In the genomic region with DNA sequence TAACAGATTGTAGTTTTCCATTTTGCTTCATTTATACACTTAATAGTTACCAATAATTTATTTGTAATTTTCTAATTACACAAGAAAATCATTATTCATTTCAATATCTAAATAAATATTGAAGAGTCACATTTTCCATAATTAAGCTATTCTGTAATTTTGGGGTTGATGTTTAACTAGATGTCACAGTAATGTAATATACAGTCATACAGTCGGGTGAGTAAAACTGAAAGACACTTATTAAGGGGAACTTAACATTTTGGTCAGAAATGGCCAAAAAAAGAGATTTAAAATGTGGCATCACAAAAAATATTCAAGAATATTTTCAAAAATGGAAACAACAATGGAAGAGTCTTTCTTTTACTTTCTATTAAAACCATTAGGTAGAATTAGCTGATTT, we compare ENCODE assay signal across 1 cellular context.
TF ChIP-seq lines count a peak whose summit lies in the region.

No MANE protein-coding gene starts in this region.

TF ChIP-seq in GM12878, 131 proteins besides CTCF, POLR2A, EP300 and RAD21 (continued from another document and continues in another):
- no peak for TF ChIP-seq EGR1 (IDR thresholded peaks at IDR 0.05; ENCODE audit: borderline replicate concordance in 1 of 2, low read depth in 2 of 2, low read length in 2 of 2)
- TF ChIP-seq SIN3A (IDR thresholded peaks at IDR 0.05; ENCODE audit: low read depth, low read length): no peak
- TF ChIP-seq, protein P1, sequence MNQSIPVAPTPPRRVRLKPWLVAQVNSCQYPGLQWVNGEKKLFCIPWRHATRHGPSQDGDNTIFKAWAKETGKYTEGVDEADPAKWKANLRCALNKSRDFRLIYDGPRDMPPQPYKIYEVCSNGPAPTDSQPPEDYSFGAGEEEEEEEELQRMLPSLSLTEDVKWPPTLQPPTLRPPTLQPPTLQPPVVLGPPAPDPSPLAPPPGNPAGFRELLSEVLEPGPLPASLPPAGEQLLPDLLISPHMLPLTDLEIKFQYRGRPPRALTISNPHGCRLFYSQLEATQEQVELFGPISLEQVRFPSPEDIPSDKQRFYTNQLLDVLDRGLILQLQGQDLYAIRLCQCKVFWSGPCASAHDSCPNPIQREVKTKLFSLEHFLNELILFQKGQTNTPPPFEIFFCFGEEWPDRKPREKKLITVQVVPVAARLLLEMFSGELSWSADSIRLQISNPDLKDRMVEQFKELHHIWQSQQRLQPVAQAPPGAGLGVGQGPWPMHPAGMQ (IDR thresholded peaks at IDR 0.05; ENCODE audit: borderline replicate concordance): no peak
- no peak for TF ChIP-seq EED (IDR thresholded peaks at IDR 0.05; ENCODE audit: low read depth)
- peak; percentile 72; the same call in 1 of the 2 replicates for TF ChIP-seq BACH1 (IDR thresholded peaks at IDR 0.05; ENCODE audit: borderline replicate concordance)
- no peak for TF ChIP-seq CBX3 (IDR thresholded peaks at IDR 0.05; ENCODE audit: borderline replicate concordance, low read depth)
- TF ChIP-seq, protein P2, sequence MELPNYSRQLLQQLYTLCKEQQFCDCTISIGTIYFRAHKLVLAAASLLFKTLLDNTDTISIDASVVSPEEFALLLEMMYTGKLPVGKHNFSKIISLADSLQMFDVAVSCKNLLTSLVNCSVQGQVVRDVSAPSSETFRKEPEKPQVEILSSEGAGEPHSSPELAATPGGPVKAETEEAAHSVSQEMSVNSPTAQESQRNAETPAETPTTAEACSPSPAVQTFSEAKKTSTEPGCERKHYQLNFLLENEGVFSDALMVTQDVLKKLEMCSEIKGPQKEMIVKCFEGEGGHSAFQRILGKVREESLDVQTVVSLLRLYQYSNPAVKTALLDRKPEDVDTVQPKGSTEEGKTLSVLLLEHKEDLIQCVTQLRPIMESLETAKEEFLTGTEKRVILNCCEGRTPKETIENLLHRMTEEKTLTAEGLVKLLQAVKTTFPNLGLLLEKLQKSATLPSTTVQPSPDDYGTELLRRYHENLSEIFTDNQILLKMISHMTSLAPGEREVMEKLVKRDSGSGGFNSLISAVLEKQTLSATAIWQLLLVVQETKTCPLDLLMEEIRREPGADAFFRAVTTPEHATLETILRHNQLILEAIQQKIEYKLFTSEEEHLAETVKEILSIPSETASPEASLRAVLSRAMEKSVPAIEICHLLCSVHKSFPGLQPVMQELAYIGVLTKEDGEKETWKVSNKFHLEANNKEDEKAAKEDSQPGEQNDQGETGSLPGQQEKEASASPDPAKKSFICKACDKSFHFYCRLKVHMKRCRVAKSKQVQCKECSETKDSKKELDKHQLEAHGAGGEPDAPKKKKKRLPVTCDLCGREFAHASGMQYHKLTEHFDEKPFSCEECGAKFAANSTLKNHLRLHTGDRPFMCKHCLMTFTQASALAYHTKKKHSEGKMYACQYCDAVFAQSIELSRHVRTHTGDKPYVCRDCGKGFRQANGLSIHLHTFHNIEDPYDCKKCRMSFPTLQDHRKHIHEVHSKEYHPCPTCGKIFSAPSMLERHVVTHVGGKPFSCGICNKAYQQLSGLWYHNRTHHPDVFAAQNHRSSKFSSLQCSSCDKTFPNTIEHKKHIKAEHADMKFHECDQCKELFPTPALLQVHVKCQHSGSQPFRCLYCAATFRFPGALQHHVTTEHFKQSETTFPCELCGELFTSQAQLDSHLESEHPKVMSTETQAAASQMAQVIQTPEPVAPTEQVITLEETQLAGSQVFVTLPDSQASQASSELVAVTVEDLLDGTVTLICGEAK (IDR thresholded peaks at IDR 0.05; ENCODE audit: borderline replicate concordance): no peak
- TF ChIP-seq MEF2A (IDR thresholded peaks at IDR 0.05; ENCODE audit: insufficient read depth, low read depth, low read length): no peak
- TF ChIP-seq, protein P3, sequence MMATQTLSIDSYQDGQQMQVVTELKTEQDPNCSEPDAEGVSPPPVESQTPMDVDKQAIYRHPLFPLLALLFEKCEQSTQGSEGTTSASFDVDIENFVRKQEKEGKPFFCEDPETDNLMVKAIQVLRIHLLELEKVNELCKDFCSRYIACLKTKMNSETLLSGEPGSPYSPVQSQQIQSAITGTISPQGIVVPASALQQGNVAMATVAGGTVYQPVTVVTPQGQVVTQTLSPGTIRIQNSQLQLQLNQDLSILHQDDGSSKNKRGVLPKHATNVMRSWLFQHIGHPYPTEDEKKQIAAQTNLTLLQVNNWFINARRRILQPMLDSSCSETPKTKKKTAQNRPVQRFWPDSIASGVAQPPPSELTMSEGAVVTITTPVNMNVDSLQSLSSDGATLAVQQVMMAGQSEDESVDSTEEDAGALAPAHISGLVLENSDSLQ (IDR thresholded peaks at IDR 0.05): no peak
- no peak for TF ChIP-seq FOS (IDR thresholded peaks at IDR 0.05; ENCODE audit: borderline replicate concordance, extremely low read depth, insufficient read length)
- no peak for TF ChIP-seq CHD4 (IDR thresholded peaks at IDR 0.05)
- TF ChIP-seq, protein P4, sequence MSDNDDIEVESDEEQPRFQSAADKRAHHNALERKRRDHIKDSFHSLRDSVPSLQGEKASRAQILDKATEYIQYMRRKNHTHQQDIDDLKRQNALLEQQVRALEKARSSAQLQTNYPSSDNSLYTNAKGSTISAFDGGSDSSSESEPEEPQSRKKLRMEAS (IDR thresholded peaks at IDR 0.05; ENCODE audit: low read depth, low read length): no peak
- no peak for TF ChIP-seq POLR2AphosphoS5 (IDR thresholded peaks at IDR 0.05; ENCODE audit: low read length)
- no peak for TF ChIP-seq GABPA (IDR thresholded peaks at IDR 0.05; ENCODE audit: low read depth)
- TF ChIP-seq, protein P5, sequence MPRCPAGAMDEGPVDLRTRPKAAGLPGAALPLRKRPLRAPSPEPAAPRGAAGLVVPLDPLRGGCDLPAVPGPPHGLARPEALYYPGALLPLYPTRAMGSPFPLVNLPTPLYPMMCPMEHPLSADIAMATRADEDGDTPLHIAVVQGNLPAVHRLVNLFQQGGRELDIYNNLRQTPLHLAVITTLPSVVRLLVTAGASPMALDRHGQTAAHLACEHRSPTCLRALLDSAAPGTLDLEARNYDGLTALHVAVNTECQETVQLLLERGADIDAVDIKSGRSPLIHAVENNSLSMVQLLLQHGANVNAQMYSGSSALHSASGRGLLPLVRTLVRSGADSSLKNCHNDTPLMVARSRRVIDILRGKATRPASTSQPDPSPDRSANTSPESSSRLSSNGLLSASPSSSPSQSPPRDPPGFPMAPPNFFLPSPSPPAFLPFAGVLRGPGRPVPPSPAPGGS (IDR thresholded peaks at IDR 0.05; ENCODE audit: borderline replicate concordance, insufficient read depth, low read depth, low read length, poor library complexity, severe bottlenecking): no peak
- TF ChIP-seq, protein P6, sequence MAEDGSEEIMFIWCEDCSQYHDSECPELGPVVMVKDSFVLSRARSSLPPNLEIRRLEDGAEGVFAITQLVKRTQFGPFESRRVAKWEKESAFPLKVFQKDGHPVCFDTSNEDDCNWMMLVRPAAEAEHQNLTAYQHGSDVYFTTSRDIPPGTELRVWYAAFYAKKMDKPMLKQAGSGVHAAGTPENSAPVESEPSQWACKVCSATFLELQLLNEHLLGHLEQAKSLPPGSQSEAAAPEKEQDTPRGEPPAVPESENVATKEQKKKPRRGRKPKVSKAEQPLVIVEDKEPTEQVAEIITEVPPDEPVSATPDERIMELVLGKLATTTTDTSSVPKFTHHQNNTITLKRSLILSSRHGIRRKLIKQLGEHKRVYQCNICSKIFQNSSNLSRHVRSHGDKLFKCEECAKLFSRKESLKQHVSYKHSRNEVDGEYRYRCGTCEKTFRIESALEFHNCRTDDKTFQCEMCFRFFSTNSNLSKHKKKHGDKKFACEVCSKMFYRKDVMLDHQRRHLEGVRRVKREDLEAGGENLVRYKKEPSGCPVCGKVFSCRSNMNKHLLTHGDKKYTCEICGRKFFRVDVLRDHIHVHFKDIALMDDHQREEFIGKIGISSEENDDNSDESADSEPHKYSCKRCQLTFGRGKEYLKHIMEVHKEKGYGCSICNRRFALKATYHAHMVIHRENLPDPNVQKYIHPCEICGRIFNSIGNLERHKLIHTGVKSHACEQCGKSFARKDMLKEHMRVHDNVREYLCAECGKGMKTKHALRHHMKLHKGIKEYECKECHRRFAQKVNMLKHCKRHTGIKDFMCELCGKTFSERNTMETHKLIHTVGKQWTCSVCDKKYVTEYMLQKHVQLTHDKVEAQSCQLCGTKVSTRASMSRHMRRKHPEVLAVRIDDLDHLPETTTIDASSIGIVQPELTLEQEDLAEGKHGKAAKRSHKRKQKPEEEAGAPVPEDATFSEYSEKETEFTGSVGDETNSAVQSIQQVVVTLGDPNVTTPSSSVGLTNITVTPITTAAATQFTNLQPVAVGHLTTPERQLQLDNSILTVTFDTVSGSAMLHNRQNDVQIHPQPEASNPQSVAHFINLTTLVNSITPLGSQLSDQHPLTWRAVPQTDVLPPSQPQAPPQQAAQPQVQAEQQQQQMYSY (CRISPR knock-in tag; IDR thresholded peaks at IDR 0.05): no peak
- peak; percentile 97 for TF ChIP-seq MTA2 (IDR thresholded peaks at IDR 0.05; ENCODE audit: low read depth)
- peak; percentile 83 for TF ChIP-seq MEF2B (IDR thresholded peaks at IDR 0.05; ENCODE audit: partially characterized antibody, poor library complexity, severe bottlenecking)
- TF ChIP-seq MYC (IDR thresholded peaks at IDR 0.05; ENCODE audit: insufficient read depth, insufficient read length, insufficient replicate concordance, low read length, severe bottlenecking): no peak
- peak; percentile 85 for TF ChIP-seq DPF2 (IDR thresholded peaks at IDR 0.05)
- no peak for TF ChIP-seq RFX5 (IDR thresholded peaks at IDR 0.05; ENCODE audit: low read depth, low read length)
- TF ChIP-seq PAX5 (IDR thresholded peaks at IDR 0.05; ENCODE audit: borderline replicate concordance, low read depth, low read length): no peak
- TF ChIP-seq, protein P7, sequence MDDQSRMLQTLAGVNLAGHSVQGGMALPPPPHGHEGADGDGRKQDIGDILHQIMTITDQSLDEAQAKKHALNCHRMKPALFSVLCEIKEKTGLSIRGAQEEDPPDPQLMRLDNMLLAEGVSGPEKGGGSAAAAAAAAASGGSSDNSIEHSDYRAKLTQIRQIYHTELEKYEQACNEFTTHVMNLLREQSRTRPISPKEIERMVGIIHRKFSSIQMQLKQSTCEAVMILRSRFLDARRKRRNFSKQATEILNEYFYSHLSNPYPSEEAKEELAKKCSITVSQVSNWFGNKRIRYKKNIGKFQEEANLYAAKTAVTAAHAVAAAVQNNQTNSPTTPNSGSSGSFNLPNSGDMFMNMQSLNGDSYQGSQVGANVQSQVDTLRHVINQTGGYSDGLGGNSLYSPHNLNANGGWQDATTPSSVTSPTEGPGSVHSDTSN (IDR thresholded peaks at IDR 0.05; ENCODE audit: insufficient replicate concordance, low read depth, low read length): no peak
- no peak for TF ChIP-seq TCF12 (IDR thresholded peaks at IDR 0.05; ENCODE audit: low read depth, low read length)
- TF ChIP-seq IRF4 (IDR thresholded peaks at IDR 0.05; ENCODE audit: low read depth, low read length): no peak
- TF ChIP-seq STAT3 (IDR thresholded peaks at IDR 0.05; ENCODE audit: low read depth, low read length): no peak
- TF ChIP-seq, protein P8, sequence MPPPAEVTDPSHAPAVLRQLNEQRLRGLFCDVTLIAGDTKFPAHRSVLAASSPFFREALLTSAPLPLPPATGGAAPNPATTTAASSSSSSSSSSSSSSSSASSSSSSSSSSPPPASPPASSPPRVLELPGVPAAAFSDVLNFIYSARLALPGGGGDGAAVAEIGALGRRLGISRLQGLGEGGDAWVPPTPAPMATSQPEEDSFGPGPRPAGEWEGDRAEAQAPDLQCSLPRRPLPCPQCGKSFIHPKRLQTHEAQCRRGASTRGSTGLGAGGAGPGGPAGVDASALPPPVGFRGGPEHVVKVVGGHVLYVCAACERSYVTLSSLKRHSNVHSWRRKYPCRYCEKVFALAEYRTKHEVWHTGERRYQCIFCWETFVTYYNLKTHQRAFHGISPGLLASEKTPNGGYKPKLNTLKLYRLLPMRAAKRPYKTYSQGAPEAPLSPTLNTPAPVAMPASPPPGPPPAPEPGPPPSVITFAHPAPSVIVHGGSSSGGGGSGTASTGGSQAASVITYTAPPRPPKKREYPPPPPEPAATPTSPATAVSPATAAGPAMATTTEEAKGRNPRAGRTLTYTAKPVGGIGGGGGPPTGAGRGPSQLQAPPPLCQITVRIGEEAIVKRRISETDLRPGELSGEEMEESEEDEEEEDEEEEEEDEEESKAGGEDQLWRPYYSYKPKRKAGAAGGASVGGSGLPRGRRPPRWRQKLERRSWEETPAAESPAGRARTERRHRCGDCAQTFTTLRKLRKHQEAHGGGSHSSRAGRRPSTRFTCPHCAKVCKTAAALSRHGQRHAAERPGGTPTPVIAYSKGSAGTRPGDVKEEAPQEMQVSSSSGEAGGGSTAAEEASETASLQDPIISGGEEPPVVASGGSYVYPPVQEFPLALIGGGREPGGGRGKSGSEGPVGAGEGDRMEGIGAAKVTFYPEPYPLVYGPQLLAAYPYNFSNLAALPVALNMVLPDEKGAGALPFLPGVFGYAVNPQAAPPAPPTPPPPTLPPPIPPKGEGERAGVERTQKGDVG (CRISPR knock-in tag; IDR thresholded peaks at IDR 0.05): no peak
- no peak for TF ChIP-seq PML (IDR thresholded peaks at IDR 0.05; ENCODE audit: low read length)
- TF ChIP-seq CHD2 (IDR thresholded peaks at IDR 0.05; ENCODE audit: borderline replicate concordance, low read depth, low read length): no peak
- TF ChIP-seq BMI1 (IDR thresholded peaks at IDR 0.05; ENCODE audit: borderline replicate concordance): peak; percentile 33; the same call in 1 of the 2 replicates
- no peak for TF ChIP-seq FOXK2 (IDR thresholded peaks at IDR 0.05)
- TF ChIP-seq, protein P9, sequence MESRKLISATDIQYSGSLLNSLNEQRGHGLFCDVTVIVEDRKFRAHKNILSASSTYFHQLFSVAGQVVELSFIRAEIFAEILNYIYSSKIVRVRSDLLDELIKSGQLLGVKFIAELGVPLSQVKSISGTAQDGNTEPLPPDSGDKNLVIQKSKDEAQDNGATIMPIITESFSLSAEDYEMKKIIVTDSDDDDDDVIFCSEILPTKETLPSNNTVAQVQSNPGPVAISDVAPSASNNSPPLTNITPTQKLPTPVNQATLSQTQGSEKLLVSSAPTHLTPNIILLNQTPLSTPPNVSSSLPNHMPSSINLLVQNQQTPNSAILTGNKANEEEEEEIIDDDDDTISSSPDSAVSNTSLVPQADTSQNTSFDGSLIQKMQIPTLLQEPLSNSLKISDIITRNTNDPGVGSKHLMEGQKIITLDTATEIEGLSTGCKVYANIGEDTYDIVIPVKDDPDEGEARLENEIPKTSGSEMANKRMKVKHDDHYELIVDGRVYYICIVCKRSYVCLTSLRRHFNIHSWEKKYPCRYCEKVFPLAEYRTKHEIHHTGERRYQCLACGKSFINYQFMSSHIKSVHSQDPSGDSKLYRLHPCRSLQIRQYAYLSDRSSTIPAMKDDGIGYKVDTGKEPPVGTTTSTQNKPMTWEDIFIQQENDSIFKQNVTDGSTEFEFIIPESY (IDR thresholded peaks at IDR 0.05): no peak
- no peak for TF ChIP-seq RAD51 (IDR thresholded peaks at IDR 0.05)
- TF ChIP-seq, protein P10, sequence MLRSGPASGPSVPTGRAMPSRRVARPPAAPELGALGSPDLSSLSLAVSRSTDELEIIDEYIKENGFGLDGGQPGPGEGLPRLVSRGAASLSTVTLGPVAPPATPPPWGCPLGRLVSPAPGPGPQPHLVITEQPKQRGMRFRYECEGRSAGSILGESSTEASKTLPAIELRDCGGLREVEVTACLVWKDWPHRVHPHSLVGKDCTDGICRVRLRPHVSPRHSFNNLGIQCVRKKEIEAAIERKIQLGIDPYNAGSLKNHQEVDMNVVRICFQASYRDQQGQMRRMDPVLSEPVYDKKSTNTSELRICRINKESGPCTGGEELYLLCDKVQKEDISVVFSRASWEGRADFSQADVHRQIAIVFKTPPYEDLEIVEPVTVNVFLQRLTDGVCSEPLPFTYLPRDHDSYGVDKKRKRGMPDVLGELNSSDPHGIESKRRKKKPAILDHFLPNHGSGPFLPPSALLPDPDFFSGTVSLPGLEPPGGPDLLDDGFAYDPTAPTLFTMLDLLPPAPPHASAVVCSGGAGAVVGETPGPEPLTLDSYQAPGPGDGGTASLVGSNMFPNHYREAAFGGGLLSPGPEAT (IDR thresholded peaks at IDR 0.05; ENCODE audit: low read depth): peak; percentile 81
